Comparison of ENCODE assay signal across 16 cellular contexts in genomic region chr10:91271886-91272285, GRCh38. TPM values are rescaled to one million over a fixed set of nuclear protein-coding genes. Genes with fewer than 3 reads are reported as not detected.
DNase-seq lines count a peak whose midpoint lies in the region; ATAC-seq and TF ChIP-seq lines count a peak whose summit lies in the region.
"Had no signal": no experiment of that assay in that cellular context is flagged by ENCODE, and none has a peak within 500 bp of the region (broad histone marks: within the 10 kb centered on the region; RNA-seq: fewer than 3 reads in every experiment).

No MANE protein-coding gene starts in this region.

- no peaks in the 10 kb centered on the region for H3K9me3 ChIP-seq in GM23248 (ENCODE audit: low read depth)
- H3K9me3 ChIP-seq: A549, BLaER1 had no signal

- 0 to 9% methylated on average over 1 of the region's 1 CpG for WGBS in GM23248 (ENCODE audit: low coverage in 1 of 2, low lambda C conversion rate in 2 of 2, missing lambda C conversion rate in 2 of 2), 2 experiments

- peak overlapping the region; percentile 41 for H3K4me2 ChIP-seq in GM23248 (ENCODE audit: unreplicated experiment)
- H3K4me2 ChIP-seq: A549, BLaER1 had no signal

- H3K27me3 ChIP-seq in GM23248 (replicated peaks; ENCODE audit: insufficient read depth) = no peaks in the 10 kb centered on the region
- H3K27me3 ChIP-seq: BLaER1 had no signal

- no peak for TF ChIP-seq CTCF in AG09309 (IDR thresholded peaks at IDR 0.05; ENCODE audit: control insufficient read depth, insufficient read depth, low read depth, low read length, missing control alignments)
- no peak for TF ChIP-seq CTCF in astrocyte of the spinal cord (IDR thresholded peaks at IDR 0.05; ENCODE audit: low read depth, low read length)
- no peak for TF ChIP-seq CTCF in foreskin fibroblast (IDR thresholded peaks at IDR 0.05; ENCODE audit: low read depth, low read length)

- ATAC-seq in GM19328 (IDR thresholded peaks at IDR 0.05; ENCODE audit: unreplicated experiment) = no peak
- ATAC-seq: A549, Panc1 had no signal

- no peak overlapping the region for H3K9ac ChIP-seq in GM23248
- H3K9ac ChIP-seq: BLaER1 had no signal

- peaks cover 12% of the 10 kb centered on the region; the same call in 1 of the 2 replicates for H3F3A ChIP-seq in GM23248 (ENCODE audit: insufficient read depth)

- no peaks in the 10 kb centered on the region for H3K9me2 ChIP-seq in GM23248 (ENCODE audit: insufficient read depth)

- peak overlapping the region; percentile 51 for H3K27ac ChIP-seq in GM23248
- H3K27ac ChIP-seq: A549, BLaER1 had no signal

- no peaks in the 10 kb centered on the region for H3K79me2 ChIP-seq in GM23248 (ENCODE audit: insufficient read depth)

- 0 out of 2 replicates have a peak overlapping the region, but pooled peaks have one; percentile 9 for H2AFZ ChIP-seq in GM23248

- peaks cover 14% of the 10 kb centered on the region for H3K4me1 ChIP-seq in GM23248 (ENCODE audit: insufficient read depth)
- H3K4me1 ChIP-seq: A549, BLaER1 had no signal

- H3K4me3 ChIP-seq in AG09309 (ENCODE audit: control insufficient read depth, low read depth, low read length) (no peak overlapping the region), GM23248 (no peak overlapping the region), astrocyte of the spinal cord (ENCODE audit: low read depth, low read length) (no peak overlapping the region), foreskin fibroblast (ENCODE audit: low read depth in 1 of 2, low read length in 2 of 2) (no peak overlapping the region)
- H3K4me3 ChIP-seq: A549, BLaER1 had no signal

- in situ Hi-C loops in GM23248 (cut with MboI) (no loop called here), astrocyte of the spinal cord (cut with HindIII; ENCODE audit: low sequenced_read_pairs) (no loop called here)

- peaks cover 4% of the 10 kb centered on the region; the same call in 1 of the 2 replicates for H3K36me3 ChIP-seq in GM23248 (ENCODE audit: low read depth)
- H3K36me3 ChIP-seq: BLaER1 had no signal

- DNase-seq in AG09309 (ENCODE audit: low read depth) (peak; percentile 50), GM23248 (peak; percentile 82), astrocyte of the spinal cord (ENCODE audit: low read depth, low spot score) (peak; percentile 30), foreskin fibroblast (peak; percentile 42 to 70), NCI-H2227 treated with DMSO at 0.1 percent for 48 hours (lab: John Stamatoyannopoulos, UW) (no peak), SW480 (ENCODE audit: low spot score) (no peak), GOT3 (lab: John Stamatoyannopoulos, UW) (no peak)
- DNase-seq: NCI-H1105, NCI-H1694 treated with DMSO at 0.1 percent for 48 hours, NCI-H446, NCI-H774, Right ventricle myocardium superior had no signal

- no peaks in the 10 kb centered on the region for H4K20me1 ChIP-seq in GM23248 (ENCODE audit: insufficient read depth)
- H4K20me1 ChIP-seq: BLaER1 had no signal

RNA-seq across cellular contexts. Expression of gene PCGF5, which starts 51.4 kb away (rescaled TPM):
- total RNA-seq in GM23248 (2014; rRNA removed; shearing (Covaris generic)) = 33.9 and 39.8 TPM in 2 replicates
- polyA plus RNA-seq in GM23248 (2016; fragmentation: Nextera tagmentation; extraction: Ambion mirVana) = 23.5 and 26.7 TPM in 2 replicates

Comparison
In these comparisons a context has a peak if more than half of its experiments do, and no peak if none do; other contexts are left out.
1. DNase-seq: peak in AG09309 (single experiment), GM23248 (single experiment), astrocyte of the spinal cord (single experiment) and foreskin fibroblast (2 of 2); none in NCI-H2227 treated with DMSO at 0.1 percent for 48 hours (single experiment), SW480 (single experiment) and GOT3 (single experiment).